Comparison of ENCODE assay signal across 18 cellular contexts in genomic region chr11:119970566-119970965, GRCh38.
"Had no signal": no experiment of that assay in that cellular context is flagged by ENCODE, and none has a peak within 500 bp of the region (broad histone marks: within the 10 kb centered on the region; RNA-seq: fewer than 3 reads in every experiment).

No MANE protein-coding gene starts in this region.

- H3K9me3 ChIP-seq: colonic mucosa, mucosa of descending colon, neutrophil, right atrium auricular region had no signal

- H3K4me1 Mint-ChIP-seq: naive thymus-derived CD8-positive, alpha-beta T cell had no signal

- H3K27ac Mint-ChIP-seq: endodermal cell; naive thymus-derived CD8-positive, alpha-beta T cell had no signal

- H3K27me3 ChIP-seq: colonic mucosa, hepatocyte, right atrium auricular region had no signal

- H3K9me3 Mint-ChIP-seq: endodermal cell had no signal

- H3K4me1 ChIP-seq: colonic mucosa, foreskin keratinocyte had no signal

- H3K4me3 ChIP-seq: colonic mucosa, hepatocyte, mucosa of descending colon, right atrium auricular region, smooth muscle cell had no signal

- DNase-seq: cerebellar nuclear complex; colonic mucosa; effector CD4-positive, alpha-beta T cell; endodermal cell; erythroblast; foreskin keratinocyte; head of caudate nucleus; kidney; left colon; mucosa of descending colon; naive thymus-derived CD8-positive, alpha-beta T cell; stimulated activated CD4-positive, alpha-beta T cell treated with anti-CD3 and anti-CD28 coated beads, Interleukin-2, amount 100 ng/mL, for 48 hours; stimulated activated naive CD4-positive, alpha-beta T cell treated with Interleukin-2 at 50 U/mL for 16 hours; trophoblast cell had no signal

- H3K36me3 ChIP-seq: colonic mucosa, neutrophil, right atrium auricular region had no signal

- H3K4me3 Mint-ChIP-seq: endodermal cell; naive thymus-derived CD8-positive, alpha-beta T cell had no signal
